Comparison of ENCODE assay signal across 20 cellular contexts in genomic region chr18:2954869-2955645, GRCh38. TPM values are rescaled to one million over a fixed set of nuclear protein-coding genes. Genes with fewer than 3 reads are reported as not detected.
DNase-seq lines count a peak whose midpoint lies in the region; ATAC-seq lines count a peak whose summit lies in the region.
"Had no signal": no experiment of that assay in that cellular context is flagged by ENCODE, and none has a peak within 500 bp of the region (broad histone marks: within the 10 kb centered on the region; RNA-seq: fewer than 3 reads in every experiment).

No MANE protein-coding gene starts in this region.

- peaks cover 41% of the 10 kb centered on the region for H3K36me3 ChIP-seq in CD8-positive, alpha-beta memory T cell (ENCODE audit: insufficient read depth, low read length)
- H3K36me3 ChIP-seq: BE2C had no signal

- POLR2A ChIA-PET in CD8-positive, alpha-beta memory T cell (lab: Charles Lee), result no interaction called here

- no peaks in the 10 kb centered on the region for H3K27me3 Mint-ChIP-seq in T-helper 2 cell treated with Interferon-gamma antibody and Interleukin-4, amounts not matched to agents 5 μg/mL and 100 μg/mL, for 36 hours (ENCODE audit: low read depth)
- H3K27me3 Mint-ChIP-seq in CD8-positive, alpha-beta memory T cell, result no peaks in the 10 kb centered on the region
- H3K27me3 Mint-ChIP-seq in activated naive CD8-positive, alpha-beta T cell, result no peaks in the 10 kb centered on the region
- H3K27me3 Mint-ChIP-seq in naive B cell, result no peaks in the 10 kb centered on the region

- no peaks in the 10 kb centered on the region for H3K27me3 ChIP-seq in CD8-positive, alpha-beta memory T cell (ENCODE audit: insufficient read depth, low read length, poor library complexity, severe bottlenecking)
- H3K27me3 ChIP-seq: BE2C, dorsolateral prefrontal cortex had no signal

- H3K4me1 ChIP-seq in CD8-positive, alpha-beta memory T cell (ENCODE audit: insufficient read depth, low read length), result peaks cover 70% of the 10 kb centered on the region
- H3K4me1 ChIP-seq: BE2C had no signal

- H3K27ac Mint-ChIP-seq in T-helper 2 cell treated with Interferon-gamma antibody and Interleukin-4, amounts not matched to agents 5 μg/mL and 100 μg/mL, for 36 hours, result peak overlapping the region; percentile 58
- H3K27ac Mint-ChIP-seq in CD8-positive, alpha-beta memory T cell, result peak overlapping the region; percentile 86 to 99 (median 95)
- peak overlapping the region; percentile 97 for H3K27ac Mint-ChIP-seq in activated naive CD8-positive, alpha-beta T cell
- peak overlapping the region in 4 of 6 donors; percentile 18 to 84 (median 50) for H3K27ac Mint-ChIP-seq in naive B cell
- H3K27ac Mint-ChIP-seq: nephron had no signal

- no peak overlapping the region for H3K27ac ChIP-seq in CD8-positive, alpha-beta memory T cell (ENCODE audit: low read depth, low read length)
- H3K27ac ChIP-seq: WERI-Rb-1 had no signal

- DNase-seq in T-helper 2 cell treated with Interferon-gamma antibody and Interleukin-4, amounts not matched to agents 5 μg/mL and 100 μg/mL, for 36 hours (ENCODE audit: low spot score), result no peak
- no peak for DNase-seq in T-helper 2 cell
- no peak for DNase-seq in CD8-positive, alpha-beta memory T cell
- no peak for DNase-seq in naive B cell
- DNase-seq in activated effector memory CD4-positive, alpha-beta T cell treated with Interleukin-2 at 50 U/mL for 16 hours, result no peak
- DNase-seq: 8988T; BE2C; DMS 273 treated with DMSO at 0.1 percent for 48 hours; dorsolateral prefrontal cortex; erythroblast; HCEC 1CT; NCI-H1417 treated with DMSO at 0.1 percent for 48 hours; NCI-H524; posterior cingulate gyrus; stimulated activated CD4-positive, alpha-beta T cell treated with anti-CD3 and anti-CD28 coated beads, Interleukin-1b, Interleukin-23, amount 100 ng/mL, for 48 hours; WERI-Rb-1 had no signal

- H3K9me3 Mint-ChIP-seq in T-helper 2 cell treated with Interferon-gamma antibody and Interleukin-4, amounts not matched to agents 5 μg/mL and 100 μg/mL, for 36 hours, result no peaks in the 10 kb centered on the region
- H3K9me3 Mint-ChIP-seq in CD8-positive, alpha-beta memory T cell, result no peaks in the 10 kb centered on the region
- no peaks in the 10 kb centered on the region for H3K9me3 Mint-ChIP-seq in activated naive CD8-positive, alpha-beta T cell (ENCODE audit: low read depth)
- no peaks in the 10 kb centered on the region for H3K9me3 Mint-ChIP-seq in naive B cell
- H3K9me3 Mint-ChIP-seq: nephron had no signal

- CTCF ChIA-PET in CD8-positive, alpha-beta memory T cell (lab: Charles Lee), result interaction anchor here (1.1 to 8.2 kb wide), 6 partner anchors 8 to 174 kb away, joined by 4 to 75 read pairs (median 6); no protein-coding TSS in a partner anchor

- ATAC-seq in naive B cell (ENCODE audit: low read depth in 2 of 2), result no peak
- no peak for ATAC-seq in HG02884 (IDR thresholded peaks at IDR 0.05; ENCODE audit: unreplicated experiment)
- no peak for ATAC-seq in GM18909 (IDR thresholded peaks at IDR 0.05; ENCODE audit: poor library complexity, unreplicated experiment)

- peaks cover 82% of the 10 kb centered on the region for H3K36me3 Mint-ChIP-seq in T-helper 2 cell treated with Interferon-gamma antibody and Interleukin-4, amounts not matched to agents 5 μg/mL and 100 μg/mL, for 36 hours (ENCODE audit: low read depth)
- H3K36me3 Mint-ChIP-seq in CD8-positive, alpha-beta memory T cell, result peaks cover 12 to 71% (median 23%) of the 10 kb centered on the region in 3 donors
- H3K36me3 Mint-ChIP-seq in activated naive CD8-positive, alpha-beta T cell, result peaks cover 24% of the 10 kb centered on the region
- peaks cover 18 to 30% of the 10 kb centered on the region in 2 donors for H3K36me3 Mint-ChIP-seq in naive B cell

- no peak overlapping the region for H3K4me3 ChIP-seq in CD8-positive, alpha-beta memory T cell (ENCODE audit: low read length)
- H3K4me3 ChIP-seq: dorsolateral prefrontal cortex had no signal

- peaks cover 58% of the 10 kb centered on the region for H3K4me1 Mint-ChIP-seq in T-helper 2 cell treated with Interferon-gamma antibody and Interleukin-4, amounts not matched to agents 5 μg/mL and 100 μg/mL, for 36 hours (ENCODE audit: low read depth)
- H3K4me1 Mint-ChIP-seq in CD8-positive, alpha-beta memory T cell, result peaks cover 71 to 89% (median 77%) of the 10 kb centered on the region in 3 donors
- H3K4me1 Mint-ChIP-seq in activated naive CD8-positive, alpha-beta T cell (ENCODE audit: low read depth), result peaks cover 81% of the 10 kb centered on the region
- H3K4me1 Mint-ChIP-seq in naive B cell, result peaks cover 14 to 39% (median 25%) of the 10 kb centered on the region in 3 donors

- no peaks in the 10 kb centered on the region for H3K9me3 ChIP-seq in CD8-positive, alpha-beta memory T cell (ENCODE audit: low read length)
- H3K9me3 ChIP-seq: BE2C had no signal

- H3K4me3 Mint-ChIP-seq in T-helper 2 cell treated with Interferon-gamma antibody and Interleukin-4, amounts not matched to agents 5 μg/mL and 100 μg/mL, for 36 hours, result peak overlapping the region; percentile 17
- H3K4me3 Mint-ChIP-seq in CD8-positive, alpha-beta memory T cell, result peak overlapping the region in 6 of 7 donors; percentile 34 to 86 (median 78)
- H3K4me3 Mint-ChIP-seq in activated naive CD8-positive, alpha-beta T cell, result peak overlapping the region; percentile 41
- H3K4me3 Mint-ChIP-seq in naive B cell, result no peak overlapping the region
- H3K4me3 Mint-ChIP-seq: nephron had no signal

RNA-seq across cellular contexts. Expression of gene LPIN2, which starts 57.9 kb away (rescaled TPM):
- 10 to 100 TPM; 82.9 to 83.2 TPM for total RNA-seq in CD8-positive, alpha-beta memory T cell
- 68.6 TPM for polyA plus RNA-seq in CD8-positive, alpha-beta memory T cell
- polyA plus RNA-seq in naive B cell (ENCODE audit: low read depth in 6 of 6), result 10 to 100 TPM in 2 of 6 donors, 1 to 10 TPM in 4; 1.6 to 15.4 (median 8.1) TPM

Comparison
In these comparisons a context has a peak if more than half of its experiments do, and no peak if none do; other contexts are left out.
1. H3K4me3 Mint-ChIP-seq: peak in T-helper 2 cell treated with Interferon-gamma antibody and Interleukin-4, amounts not matched to agents 5 μg/mL and 100 μg/mL, for 36 hours (single experiment), CD8-positive, alpha-beta memory T cell (6 of 7) and activated naive CD8-positive, alpha-beta T cell (single experiment); none in naive B cell (0 of 8).
2. Peak in every context shown above with its lines, with median percentiles within 50 percentile points of each other: H3K27ac Mint-ChIP-seq.